9 cellular contexts compared by ENCODE assay signal in genomic region chr10:74598891-74599566, GRCh38.
A peak's percentile ranks its signal among the peaks of the same experiment; 100 is the strongest.
DNase-seq lines count a peak whose midpoint lies in the region; ATAC-seq and TF ChIP-seq lines count a peak whose summit lies in the region.
"Had no signal": no experiment of that assay in that cellular context is flagged by ENCODE, and none has a peak within 500 bp of the region (broad histone marks: within the 10 kb centered on the region; RNA-seq: fewer than 3 reads in every experiment).

No MANE protein-coding gene starts in this region.

- no peaks in the 10 kb centered on the region for H3K27me3 ChIP-seq in Karpas-422 (ENCODE audit: low read length)
- no peaks in the 10 kb centered on the region for H3K27me3 ChIP-seq in left ventricle myocardium inferior (ENCODE audit: low read depth)

- no peak overlapping the region for H3K9ac ChIP-seq in Karpas-422 (ENCODE audit: low read length)

- H3K4me2 ChIP-seq in Karpas-422 (ENCODE audit: low read depth, low read length, poor library complexity, severe bottlenecking): peak overlapping the region; percentile 19

- intact Hi-C loops in left ventricle myocardium inferior (cut with micrococcal nuclease): no loop called here

- H3K4me3 ChIP-seq in Karpas-422 (ENCODE audit: low read length) (no peak overlapping the region), left ventricle myocardium inferior (peak overlapping the region; percentile 53)

- no peak overlapping the region for H2AFZ ChIP-seq in Karpas-422 (ENCODE audit: low read length)

- TF ChIP-seq CTCF in GM20000 (IDR thresholded peaks at IDR 0.05; ENCODE audit: extremely low read depth, missing control alignments) (no peak), left ventricle myocardium inferior (IDR thresholded peaks at IDR 0.05; ENCODE audit: borderline replicate concordance) (no peak)

- no peaks in the 10 kb centered on the region for H4K20me1 ChIP-seq in Karpas-422 (ENCODE audit: insufficient read depth, low read depth, low read length)

- no peaks in the 10 kb centered on the region for H3K9me2 ChIP-seq in Karpas-422 (replicated peaks; ENCODE audit: insufficient read depth, low read length)

- H3K36me3 ChIP-seq in Karpas-422 (ENCODE audit: insufficient read depth, low read length): no peaks in the 10 kb centered on the region; the same call in 1 of the 2 replicates
- no peaks in the 10 kb centered on the region for H3K36me3 ChIP-seq in left ventricle myocardium inferior

- H3K27ac ChIP-seq in Karpas-422 (ENCODE audit: low read length) (peak overlapping the region; percentile 36), left ventricle myocardium inferior (replicated peaks) (peak overlapping the region; percentile 73)

- H3K79me2 ChIP-seq in Karpas-422 (ENCODE audit: low read length): peaks cover 3% of the 10 kb centered on the region; the same call in 1 of the 2 replicates

- no peaks in the 10 kb centered on the region for H3K9me3 ChIP-seq in Karpas-422 (ENCODE audit: low read length)
- H3K9me3 ChIP-seq in left ventricle myocardium inferior (replicated peaks): peaks cover 2% of the 10 kb centered on the region

- H3K4me1 ChIP-seq in Karpas-422 (ENCODE audit: low read length) (peaks cover 21% of the 10 kb centered on the region), left ventricle myocardium inferior (peaks cover 29% of the 10 kb centered on the region)

- DNase-seq in AG08395 (ENCODE audit: low spot score): peak; percentile 7
- DNase-seq in GM20000 (ENCODE audit: low spot score): peak; percentile 25
- DNase-seq in Karpas-422: no peak
- DNase-seq in left ventricle myocardium inferior: no peak
- no peak for DNase-seq in NCI-H524 treated with DMSO at 0.1 percent for 48 hours (lab: John Stamatoyannopoulos, UW)
- DNase-seq in NCI-H2081 treated with DMSO at 0.1 percent for 48 hours (lab: John Stamatoyannopoulos, UW): no peak
- no peak for DNase-seq in stimulated activated CD4-positive, alpha-beta T cell treated with anti-CD3 and anti-CD28 coated beads, Interleukin-4, amount 100 ng/mL, for 1 hour
- DNase-seq: NCI-H510A had no signal

- no peak for ATAC-seq in HG02970 (IDR thresholded peaks at IDR 0.05; ENCODE audit: low FRiP score, unreplicated experiment)

Comparison
In these comparisons a context has a peak if more than half of its experiments do, and no peak if none do; other contexts are left out.
1. DNase-seq: peak in AG08395 (single experiment) and GM20000 (single experiment); none in Karpas-422 (single experiment), left ventricle myocardium inferior (single experiment), NCI-H524 treated with DMSO at 0.1 percent for 48 hours (single experiment), NCI-H2081 treated with DMSO at 0.1 percent for 48 hours (single experiment) and stimulated activated CD4-positive, alpha-beta T cell treated with anti-CD3 and anti-CD28 coated beads, Interleukin-4, amount 100 ng/mL, for 1 hour (single experiment).